Comparison of ENCODE assay signal across 1 cellular context in genomic region chr1:245283001-245283400, GRCh38.
TF ChIP-seq lines count a peak whose summit lies in the region.

No MANE protein-coding gene starts in this region.

TF ChIP-seq in K562, 482 proteins besides CTCF, POLR2A, EP300 and RAD21:
- TF ChIP-seq TSC22D4 (tag; IDR thresholded peaks at IDR 0.05) (no peak), CREB3L1 (IDR thresholded peaks at IDR 0.05; ENCODE audit: borderline replicate concordance, low read depth) (no peak), JUND (IDR thresholded peaks at IDR 0.05; ENCODE audit: borderline replicate concordance, low read depth, low read length) (no peak), JUND (tag; IDR thresholded peaks at IDR 0.05; ENCODE audit: borderline replicate concordance, low read depth, low read length) (no peak), ZNF395 (CRISPR knock-in tag; IDR thresholded peaks at IDR 0.05) (no peak), EWSR1 (IDR thresholded peaks at IDR 0.05; ENCODE audit: borderline replicate concordance, low read depth, partially characterized antibody) (no peak), PRDM10 (IDR thresholded peaks at IDR 0.05; ENCODE audit: partially characterized antibody) (peak; percentile 21)
